ENCODE assay signal across 16 cellular contexts in genomic region chr3:190122198-190122771, GRCh38. TPM values are rescaled to one million over a fixed set of nuclear protein-coding genes. Genes with fewer than 3 reads are reported as not detected.
DNase-seq lines count a peak whose midpoint lies in the region; ATAC-seq and TF ChIP-seq lines count a peak whose summit lies in the region.
"Had no signal": no experiment of that assay in that cellular context is flagged by ENCODE, and none has a peak within 500 bp of the region (broad histone marks: within the 10 kb centered on the region; RNA-seq: fewer than 3 reads in every experiment).

No MANE protein-coding gene starts in this region.

- H3K36me3 ChIP-seq in GM06990 (ENCODE audit: control insufficient read depth, insufficient read depth, low read length) (no peaks in the 10 kb centered on the region), SJSA1 (peaks cover 4% of the 10 kb centered on the region), A673 (ENCODE audit: insufficient read depth, low read length, poor library complexity, severe bottlenecking) (no peaks in the 10 kb centered on the region), upper lobe of right lung (no peaks in the 10 kb centered on the region)
- H3K36me3 ChIP-seq: BLaER1 had no signal

- POLR2A ChIA-PET in A673 (lab: Charles Lee; ENCODE audit: low non-redundant PET), result no interaction called here

- H3K9me3 Mint-ChIP-seq in progenitor cell of endocrine pancreas (ENCODE audit: low read depth), result no peaks in the 10 kb centered on the region
- peaks cover 2% of the 10 kb centered on the region for H3K9me3 Mint-ChIP-seq in stimulated activated memory B cell treated with anti-CD40 and anti-IgM and Interleukin-4, amounts not matched to agents 10 μg/mL and 1 μg/mL and 100 μg/mL, for 72 hours
- H3K9me3 Mint-ChIP-seq: activated T-helper 17 cell treated with anti-CD3 and anti-CD28 coated beads, Interleukin-2, amount 50 U/mL, for 72 hours had no signal

- CTCF ChIA-PET in A673 (lab: Charles Lee), result no interaction called here

- H3K4me1 ChIP-seq in SJSA1 (replicated peaks) (peaks cover 41% of the 10 kb centered on the region), A673 (ENCODE audit: insufficient read depth, low read length, poor library complexity, severe bottlenecking) (no peaks in the 10 kb centered on the region), upper lobe of right lung (peaks cover 8% of the 10 kb centered on the region)
- H3K4me1 ChIP-seq: BLaER1 had no signal

- H3K4me3 ChIP-seq in GM06990 (replicated peaks; ENCODE audit: low read depth, low read length), result peak overlapping the region; percentile 67; the same call in 1 of the 2 replicates
- H3K4me3 ChIP-seq in SJSA1, result no peak overlapping the region
- no peak overlapping the region for H3K4me3 ChIP-seq in A673 (ENCODE audit: low read depth, low read length, poor library complexity, severe bottlenecking)
- no peak overlapping the region for H3K4me3 ChIP-seq in upper lobe of right lung
- H3K4me3 ChIP-seq: BLaER1, body of pancreas had no signal

- ATAC-seq in HG03108 (IDR thresholded peaks at IDR 0.05; ENCODE audit: unreplicated experiment) (no peak), upper lobe of right lung (no peak)
- no peak for ATAC-seq in stimulated activated memory B cell treated with anti-CD40 and anti-IgM and Interleukin-4, amounts not matched to agents 10 μg/mL and 1 μg/mL and 100 μg/mL, for 72 hours
- ATAC-seq: activated T-helper 17 cell treated with anti-CD3 and anti-CD28 coated beads, Interleukin-2, amount 50 U/mL, for 72 hours; body of pancreas had no signal

- BruUV-seq in A673 (replicated peaks; lab: Mats Ljungman, UMichigan), result no TSS peak

- H3K27me3 ChIP-seq in GM06990 (replicated peaks; ENCODE audit: control insufficient read depth, insufficient read depth, low read length) (no peaks in the 10 kb centered on the region), SJSA1 (replicated peaks) (no peaks in the 10 kb centered on the region), A673 (replicated peaks; ENCODE audit: insufficient read depth, low read depth, low read length, poor library complexity) (no peaks in the 10 kb centered on the region), upper lobe of right lung (no peaks in the 10 kb centered on the region)
- H3K27me3 ChIP-seq: BLaER1, body of pancreas had no signal

- peak overlapping the region; percentile 58 for H3K27ac ChIP-seq in SJSA1
- H3K27ac ChIP-seq in A673 (ENCODE audit: low read depth, low read length, poor library complexity, severe bottlenecking), result no peak overlapping the region
- no peak overlapping the region for H3K27ac ChIP-seq in upper lobe of right lung
- H3K27ac ChIP-seq: BLaER1, body of pancreas had no signal

- no peak overlapping the region for H3K4me3 Mint-ChIP-seq in progenitor cell of endocrine pancreas (ENCODE audit: low read depth)
- no peak overlapping the region for H3K4me3 Mint-ChIP-seq in stimulated activated memory B cell treated with anti-CD40 and anti-IgM and Interleukin-4, amounts not matched to agents 10 μg/mL and 1 μg/mL and 100 μg/mL, for 72 hours
- H3K4me3 Mint-ChIP-seq: activated T-helper 17 cell treated with anti-CD3 and anti-CD28 coated beads, Interleukin-2, amount 50 U/mL, for 72 hours had no signal

- intact Hi-C loops in A673 (cut with micrococcal nuclease; ENCODE audit: unreplicated experiment), result no loop called here
- intact Hi-C loops in upper lobe of right lung (cut with DNase I), result no loop called here

- peak overlapping the region; percentile 31 for H3K27ac Mint-ChIP-seq in progenitor cell of endocrine pancreas
- H3K27ac Mint-ChIP-seq in stimulated activated memory B cell treated with anti-CD40 and anti-IgM and Interleukin-4, amounts not matched to agents 10 μg/mL and 1 μg/mL and 100 μg/mL, for 72 hours, result no peak overlapping the region
- H3K27ac Mint-ChIP-seq: activated T-helper 17 cell treated with anti-CD3 and anti-CD28 coated beads, Interleukin-2, amount 50 U/mL, for 72 hours had no signal

- no peaks in the 10 kb centered on the region for H3K36me3 Mint-ChIP-seq in progenitor cell of endocrine pancreas (ENCODE audit: insufficient read depth)
- H3K36me3 Mint-ChIP-seq in stimulated activated memory B cell treated with anti-CD40 and anti-IgM and Interleukin-4, amounts not matched to agents 10 μg/mL and 1 μg/mL and 100 μg/mL, for 72 hours, result no peaks in the 10 kb centered on the region

- H3K27me3 Mint-ChIP-seq in progenitor cell of endocrine pancreas, result peaks cover 37% of the 10 kb centered on the region
- H3K27me3 Mint-ChIP-seq in stimulated activated memory B cell treated with anti-CD40 and anti-IgM and Interleukin-4, amounts not matched to agents 10 μg/mL and 1 μg/mL and 100 μg/mL, for 72 hours, result peaks cover 60% of the 10 kb centered on the region

- H3K9me3 ChIP-seq in SJSA1 (replicated peaks) (no peaks in the 10 kb centered on the region), A673 (ENCODE audit: low read depth, low read length, poor library complexity, severe bottlenecking) (no peaks in the 10 kb centered on the region), upper lobe of right lung (no peaks in the 10 kb centered on the region)
- H3K9me3 ChIP-seq: body of pancreas had no signal

- no peak for TF ChIP-seq CTCF in GM06990 (IDR thresholded peaks at IDR 0.05; ENCODE audit: insufficient read depth, low read length, poor library complexity, severe bottlenecking)
- TF ChIP-seq CTCF in progenitor cell of endocrine pancreas (IDR thresholded peaks at IDR 0.05; ENCODE audit: unreplicated experiment), result no peak
- TF ChIP-seq CTCF in A673 (conservative IDR thresholded peaks at IDR 0.05; ENCODE audit: low read depth, low read length), result no peak
- no peak for TF ChIP-seq CTCF in upper lobe of right lung (IDR thresholded peaks at IDR 0.05)

- DNase-seq in GM06990 (ENCODE audit: extremely low read depth, insufficient read length) (no peak), SJSA1 (ENCODE audit: low read depth in 1 of 2, low spot score in 2 of 2) (peak in 1 of 2 experiments; percentile 68), fibroblast of peridontal ligament (ENCODE audit: extremely low read depth) (peak; percentile 74), progenitor cell of endocrine pancreas (ENCODE audit: low spot score, unreplicated experiment) (no peak), A673 (ENCODE audit: low spot score) (no peak), upper lobe of right lung (no peak)
- DNase-seq: body of pancreas; KG1; kidney; NCI-H187; NCI-H748 treated with DMSO at 0.1 percent for 48 hours; stimulated activated CD4-positive, alpha-beta T cell treated with anti-CD3 and anti-CD28 coated beads, Interleukin-2, amount 100 ng/mL, for 48 hours had no signal

- H3K4me1 Mint-ChIP-seq in progenitor cell of endocrine pancreas (ENCODE audit: low read depth), result peaks cover 26% of the 10 kb centered on the region
- H3K4me1 Mint-ChIP-seq in stimulated activated memory B cell treated with anti-CD40 and anti-IgM and Interleukin-4, amounts not matched to agents 10 μg/mL and 1 μg/mL and 100 μg/mL, for 72 hours, result peaks cover 10% of the 10 kb centered on the region

RNA-seq across cellular contexts. Expression of gene P3H2, which starts 1.6 kb away (rescaled TPM):
- total RNA-seq in SJSA1 (2014; rRNA removed; shearing (Covaris generic)), result 166 and 188 TPM in 2 replicates
- 5.2 and 5.3 TPM in 2 replicates for total RNA-seq in progenitor cell of endocrine pancreas
- total RNA-seq in A673 (2021), result 19.6 and 21.7 TPM in 2 replicates
- 79.0 TPM for total RNA-seq in upper lobe of right lung
- total RNA-seq: activated T-helper 17 cell treated with anti-CD3 and anti-CD28 coated beads, Interleukin-2, amount 50 U/mL, for 72 hours had no signal
